Comparison of ENCODE assay signal across 1 cellular context in the genomic region with DNA sequence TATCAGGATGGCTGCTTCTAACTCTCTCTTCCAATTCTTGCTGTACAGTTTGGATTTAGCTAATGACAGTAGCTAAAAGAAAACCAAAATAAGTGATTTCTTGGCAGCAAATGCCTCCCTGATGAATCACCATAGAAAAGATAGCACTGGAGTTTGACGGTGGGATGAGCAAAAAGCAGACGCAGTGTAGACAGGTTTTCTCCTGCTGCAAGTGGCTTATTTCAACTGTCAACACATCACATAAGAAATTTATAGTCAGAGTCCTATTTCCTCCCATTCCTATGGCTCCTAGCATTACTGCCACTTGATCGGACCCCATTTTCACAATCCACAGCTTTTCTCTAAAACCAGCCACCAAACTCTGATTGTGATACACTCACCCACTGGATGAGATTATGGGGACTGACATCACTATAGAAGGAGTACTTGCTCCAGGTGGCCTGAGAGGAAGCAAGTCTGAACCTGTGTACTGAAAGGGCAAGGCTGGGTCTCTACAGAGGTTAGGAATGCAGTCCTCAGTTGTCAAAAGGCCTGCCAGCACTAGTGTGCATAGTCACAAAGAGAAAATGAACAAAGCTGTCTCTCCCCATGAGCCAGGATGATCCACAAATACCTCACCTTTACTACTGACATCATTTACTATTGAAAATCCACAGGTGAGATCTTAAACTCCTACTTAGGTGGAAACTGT.
TF ChIP-seq lines count a peak whose summit lies in the region.

No MANE protein-coding gene starts in this region.

TF ChIP-seq in HepG2, 621 proteins besides CTCF, POLR2A, EP300 and RAD21 (continued from another document):
- TF ChIP-seq PHF5A (CRISPR knock-in tag; IDR thresholded peaks at IDR 0.05; ENCODE audit: low read depth, unreplicated experiment) (no peak), ZEB1 (IDR thresholded peaks at IDR 0.05; ENCODE audit: insufficient replicate concordance, low read depth) (no peak), JUN (CRISPR knock-in tag; IDR thresholded peaks at IDR 0.05) (no peak)
TF ChIP-seq in HepG2: peak in this region for 0.
